8 cellular contexts compared by ENCODE assay signal in genomic region chr12:27237790-27238771, GRCh38.
DNase-seq lines count a peak whose midpoint lies in the region; ATAC-seq lines count a peak whose summit lies in the region.

No MANE protein-coding gene starts in this region.

- ATAC-seq in GM19023 (IDR thresholded peaks at IDR 0.05; ENCODE audit: unreplicated experiment), result peak; percentile 60
- ATAC-seq in HG02798 (IDR thresholded peaks at IDR 0.05; ENCODE audit: poor library complexity, unreplicated experiment), result peak; percentile 66

- DNase-seq in SIG-M5 treated with dmso at 0.1 percent for 504 hours (lab: John Stamatoyannopoulos, UW; ENCODE audit: unreplicated experiment) (peak; percentile 100), left kidney (ENCODE audit: low read depth, low spot score) (peak; percentile 9), NCI-H82 treated with DMSO at 0.1 percent for 48 hours (lab: John Stamatoyannopoulos, UW; ENCODE audit: unreplicated experiment) (no peak), NCI-H524 (lab: John Stamatoyannopoulos, UW) (no peak)
- no peak for DNase-seq in activated effector memory CD4-positive, alpha-beta T cell treated with Interleukin-2 at 50 U/mL for 16 hours
- DNase-seq in activated CD4-positive, CD25-positive, alpha-beta regulatory T cell (lab: John Stamatoyannopoulos, UW), result no peak

Comparison
In these comparisons a context has a peak if more than half of its experiments do, and no peak if none do; other contexts are left out.
1. DNase-seq: peak in SIG-M5 treated with dmso at 0.1 percent for 504 hours (single experiment) and left kidney (single experiment); none in activated effector memory CD4-positive, alpha-beta T cell treated with Interleukin-2 at 50 U/mL for 16 hours (single experiment), NCI-H82 treated with DMSO at 0.1 percent for 48 hours (single experiment), activated CD4-positive, CD25-positive, alpha-beta regulatory T cell (0 of 4) and NCI-H524 (0 of 2).